ENCODE assay signal across 23 cellular contexts in the genomic region with DNA sequence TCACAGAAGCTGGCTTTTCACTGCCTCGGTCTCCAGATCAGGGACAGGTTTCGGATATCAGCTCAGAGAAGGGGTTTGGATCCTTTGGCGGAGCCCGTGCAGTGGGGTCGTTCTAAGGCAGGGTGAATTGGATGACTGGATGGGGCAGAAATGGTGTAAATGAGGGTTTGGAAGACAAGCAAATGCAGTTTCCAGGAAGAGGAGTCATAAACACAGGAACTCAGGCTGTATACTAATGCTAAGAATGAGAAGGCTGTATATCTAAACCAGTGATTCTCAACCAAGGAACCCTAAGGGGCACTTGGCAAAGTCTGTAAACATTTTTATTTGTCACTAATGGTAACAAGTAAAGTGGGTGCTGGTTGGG.
DNase-seq lines count a peak whose midpoint lies in the region; ATAC-seq, FAIRE-seq and TF ChIP-seq lines count a peak whose summit lies in the region.
"Had no signal": no experiment of that assay in that cellular context is flagged by ENCODE, and none has a peak within 500 bp of the region (broad histone marks: within the 10 kb centered on the region; RNA-seq: fewer than 3 reads in every experiment).

No MANE protein-coding gene starts in this region.

- H3K36me3 ChIP-seq in suprapubic skin = no peaks in the 10 kb centered on the region
- H3K36me3 ChIP-seq: esophagus squamous epithelium had no signal

- H3K9me3 Mint-ChIP-seq in chondrocyte (ENCODE audit: low read depth) (no peaks in the 10 kb centered on the region), nephron progenitor cell (no peaks in the 10 kb centered on the region), type B pancreatic cell (no peaks in the 10 kb centered on the region)

- WGBS in A549 (ENCODE audit: missing lambda C conversion rate) = 4% methylated on average over 5 of the region's 5 CpGs
- WGBS in suprapubic skin = 68% methylated on average over 5 of the region's 5 CpGs

- H3K4me3 ChIP-seq in A549 (peak overlapping the region; percentile 15; the same call in 2 of the 3 replicates), suprapubic skin (no peak overlapping the region)
- H3K4me3 ChIP-seq: esophagus squamous epithelium, testis had no signal

- peak overlapping the region; percentile 85 to 92 for H3K27ac ChIP-seq in A549
- no peak overlapping the region for H3K27ac ChIP-seq in suprapubic skin
- H3K27ac ChIP-seq: C4-2B, testis had no signal

- no peak for TF ChIP-seq CTCF in A549 (IDR thresholded peaks at IDR 0.05)
- TF ChIP-seq CTCF in chondrocyte (IDR thresholded peaks at IDR 0.05) = peak; percentile 1
- no peak for TF ChIP-seq CTCF in nephron progenitor cell (IDR thresholded peaks at IDR 0.05)
- no peak for TF ChIP-seq CTCF in type B pancreatic cell (conservative IDR thresholded peaks at IDR 0.05)
- no peak for TF ChIP-seq CTCF in suprapubic skin (IDR thresholded peaks at IDR 0.05)

- no peak for DNase-seq in A549 (ENCODE audit: low read depth in 1 of 2, low spot score in 1 of 2)
- peak; percentile 79 for DNase-seq in M059J (ENCODE audit: low read depth)
- DNase-seq in chondrocyte (ENCODE audit: low spot score) = no peak
- DNase-seq in nephron progenitor cell = no peak
- DNase-seq in mucosa of gallbladder (ENCODE audit: low spot score) = no peak
- no peak for DNase-seq in type B pancreatic cell (ENCODE audit: extremely low spot score, unreplicated experiment)
- no peak for DNase-seq in suprapubic skin (ENCODE audit: low spot score in 2 of 2)
- no peak for DNase-seq in SW 1271 (lab: John Stamatoyannopoulos, UW)
- DNase-seq: 8988T; activated CD4-positive, CD25-positive, alpha-beta regulatory T cell; activated naive CD8-positive, alpha-beta T cell treated with anti-CD3 and anti-CD28 coated beads, Interleukin-2, amount 10 ng/mL, durations not matched to agents 7 days and 5 days; activated T-cell treated with anti-CD3 and anti-CD28 coated beads, Interleukin-2, amount 50 U/mL, for 72 hours; esophagus squamous epithelium; immature natural killer cell; naive thymus-derived CD4-positive, alpha-beta T cell; NCI-H510A treated with DMSO at 0.1 percent for 48 hours; SHP77 treated with DMSO at 0.1 percent for 48 hours; stimulated activated CD4-positive, alpha-beta T cell treated with anti-CD3 and anti-CD28 coated beads, Interleukin-12 subunit alpha, Interleukin-12 subunit beta, amount 100 ng/mL, for 4 hours; T-helper 2 cell; testis had no signal

- ATAC-seq in A549 = peak in 1 of 2 experiments; percentile 16; a peak in 3 of 6 replicates
- ATAC-seq: activated T-cell treated with anti-CD3 and anti-CD28 coated beads, Interleukin-2, amount 50 U/mL, for 72 hours; naive thymus-derived CD4-positive, alpha-beta T cell had no signal

- POLR2A ChIA-PET in A549 (lab: Yijun Ruan, JAX) = interaction anchor here (0.5 to 1.8 kb wide), 6 partner anchors 27 to 1422 kb away, joined by 3 to 8 read pairs (median 4); no protein-coding TSS in a partner anchor

- TF ChIP-seq EP300 in A549 (IDR thresholded peaks at IDR 0.05) (no peak), suprapubic skin (IDR thresholded peaks at IDR 0.05) (no peak)

- H3K9me3 ChIP-seq in A549 = 0 out of 3 replicates have a peak, but pooled peaks cover 3% of the 10 kb centered on the region
- H3K9me3 ChIP-seq in suprapubic skin = no peaks in the 10 kb centered on the region
- H3K9me3 ChIP-seq: esophagus squamous epithelium, testis had no signal

- H3K27me3 ChIP-seq in suprapubic skin = no peaks in the 10 kb centered on the region
- H3K27me3 ChIP-seq: esophagus squamous epithelium, testis had no signal

- H3K4me3 Mint-ChIP-seq in chondrocyte (ENCODE audit: unreplicated experiment) (peak overlapping the region; percentile 54), nephron progenitor cell (no peak overlapping the region), type B pancreatic cell (no peak overlapping the region)
- H3K4me3 Mint-ChIP-seq: activated naive CD8-positive, alpha-beta T cell treated with anti-CD3 and anti-CD28 coated beads, Interleukin-2, amount 10 ng/mL, durations not matched to agents 7 days and 5 days; activated T-cell treated with anti-CD3 and anti-CD28 coated beads, Interleukin-2, amount 50 U/mL, for 72 hours; brain; IgD-negative memory B cell; immature natural killer cell; naive thymus-derived CD4-positive, alpha-beta T cell had no signal

- no peak for TF ChIP-seq RAD21 in A549 (conservative IDR thresholded peaks at IDR 0.05 in 1 of 2, IDR thresholded peaks at IDR 0.05 in 1 of 2)

- TF ChIP-seq POLR2A in A549 (IDR thresholded peaks at IDR 0.05; ENCODE audit: low read length) = no peak
- no peak for TF ChIP-seq POLR2A in suprapubic skin (IDR thresholded peaks at IDR 0.05)

- peak overlapping the region; percentile 99 for H3K27ac Mint-ChIP-seq in chondrocyte (ENCODE audit: unreplicated experiment)
- peak overlapping the region; percentile 28 for H3K27ac Mint-ChIP-seq in nephron progenitor cell
- H3K27ac Mint-ChIP-seq in type B pancreatic cell = no peak overlapping the region
- H3K27ac Mint-ChIP-seq: activated naive CD8-positive, alpha-beta T cell treated with anti-CD3 and anti-CD28 coated beads, Interleukin-2, amount 10 ng/mL, durations not matched to agents 7 days and 5 days; activated T-cell treated with anti-CD3 and anti-CD28 coated beads, Interleukin-2, amount 50 U/mL, for 72 hours; brain; IgD-negative memory B cell; immature natural killer cell; naive thymus-derived CD4-positive, alpha-beta T cell had no signal

- H3K4me2 ChIP-seq in A549 = peak overlapping the region; percentile 71

- H3K36me3 Mint-ChIP-seq in chondrocyte (ENCODE audit: low read depth) (no peaks in the 10 kb centered on the region), nephron progenitor cell (ENCODE audit: low read depth) (no peaks in the 10 kb centered on the region), type B pancreatic cell (no peaks in the 10 kb centered on the region)
- H3K36me3 Mint-ChIP-seq: activated naive CD8-positive, alpha-beta T cell treated with anti-CD3 and anti-CD28 coated beads, Interleukin-2, amount 10 ng/mL, durations not matched to agents 7 days and 5 days; brain; immature natural killer cell; naive thymus-derived CD4-positive, alpha-beta T cell had no signal

- FAIRE-seq in A549 (lab: Jason Lieb, UNC) = no peak

- H3K4me1 Mint-ChIP-seq in chondrocyte (ENCODE audit: low read depth) (peaks cover 26% of the 10 kb centered on the region), nephron progenitor cell (peaks cover 30% of the 10 kb centered on the region), type B pancreatic cell (ENCODE audit: unreplicated experiment) (peaks cover 5% of the 10 kb centered on the region)
- H3K4me1 Mint-ChIP-seq: activated naive CD8-positive, alpha-beta T cell treated with anti-CD3 and anti-CD28 coated beads, Interleukin-2, amount 10 ng/mL, durations not matched to agents 7 days and 5 days; IgD-negative memory B cell; immature natural killer cell; naive thymus-derived CD4-positive, alpha-beta T cell had no signal

- H3K27me3 Mint-ChIP-seq in chondrocyte (ENCODE audit: low read depth) = no peaks in the 10 kb centered on the region
- H3K27me3 Mint-ChIP-seq in nephron progenitor cell (ENCODE audit: low read depth, poor library complexity) = peaks cover 3% of the 10 kb centered on the region
- H3K27me3 Mint-ChIP-seq in type B pancreatic cell = peaks cover 6% of the 10 kb centered on the region
- H3K27me3 Mint-ChIP-seq: activated naive CD8-positive, alpha-beta T cell treated with anti-CD3 and anti-CD28 coated beads, Interleukin-2, amount 10 ng/mL, durations not matched to agents 7 days and 5 days; brain; IgD-negative memory B cell; naive thymus-derived CD4-positive, alpha-beta T cell had no signal

- CTCF ChIA-PET in A549 (lab: Yijun Ruan, JAX) = interaction anchor here (1.4 to 1.8 kb wide), 2 partner anchors 9 to 208 kb away, joined by 5 to 6 read pairs; no protein-coding TSS in a partner anchor

- H3K4me1 ChIP-seq in A549 (peaks cover 30% of the 10 kb centered on the region), suprapubic skin (no peaks in the 10 kb centered on the region)
- H3K4me1 ChIP-seq: esophagus squamous epithelium, testis had no signal

TF ChIP-seq in A549, 52 proteins besides CTCF, POLR2A, EP300 and RAD21 (continues in another document):
- TF ChIP-seq HOXB5 (CRISPR knock-in tag; IDR thresholded peaks at IDR 0.05) = peak; percentile 5; the same call in 1 of the 2 replicates
- TF ChIP-seq, protein P1, sequence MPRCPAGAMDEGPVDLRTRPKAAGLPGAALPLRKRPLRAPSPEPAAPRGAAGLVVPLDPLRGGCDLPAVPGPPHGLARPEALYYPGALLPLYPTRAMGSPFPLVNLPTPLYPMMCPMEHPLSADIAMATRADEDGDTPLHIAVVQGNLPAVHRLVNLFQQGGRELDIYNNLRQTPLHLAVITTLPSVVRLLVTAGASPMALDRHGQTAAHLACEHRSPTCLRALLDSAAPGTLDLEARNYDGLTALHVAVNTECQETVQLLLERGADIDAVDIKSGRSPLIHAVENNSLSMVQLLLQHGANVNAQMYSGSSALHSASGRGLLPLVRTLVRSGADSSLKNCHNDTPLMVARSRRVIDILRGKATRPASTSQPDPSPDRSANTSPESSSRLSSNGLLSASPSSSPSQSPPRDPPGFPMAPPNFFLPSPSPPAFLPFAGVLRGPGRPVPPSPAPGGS (IDR thresholded peaks at IDR 0.05) = no peak
- TF ChIP-seq RNF2 (IDR thresholded peaks at IDR 0.05; ENCODE audit: borderline replicate concordance, low read depth) = no peak
- peak; percentile 68; the same call in 1 of the 2 replicates for TF ChIP-seq FOSB (CRISPR knock-in tag; IDR thresholded peaks at IDR 0.05)
- no peak for TF ChIP-seq TP53 (CRISPR knock-in tag; IDR thresholded peaks at IDR 0.05)
- TF ChIP-seq RARB (CRISPR knock-in tag; IDR thresholded peaks at IDR 0.05) = peak; percentile 32; the same call in 1 of the 2 replicates
- 0 out of 2 replicates have a peak, but pooled peaks have one; percentile 61 for TF ChIP-seq HOXB13 (CRISPR knock-in tag; IDR thresholded peaks at IDR 0.05; ENCODE audit: low read depth)
- TF ChIP-seq CBX8 (IDR thresholded peaks at IDR 0.05) = no peak
- TF ChIP-seq MAZ (IDR thresholded peaks at IDR 0.05; ENCODE audit: borderline replicate concordance, low read depth, low read length) = no peak
- TF ChIP-seq, protein P2, sequence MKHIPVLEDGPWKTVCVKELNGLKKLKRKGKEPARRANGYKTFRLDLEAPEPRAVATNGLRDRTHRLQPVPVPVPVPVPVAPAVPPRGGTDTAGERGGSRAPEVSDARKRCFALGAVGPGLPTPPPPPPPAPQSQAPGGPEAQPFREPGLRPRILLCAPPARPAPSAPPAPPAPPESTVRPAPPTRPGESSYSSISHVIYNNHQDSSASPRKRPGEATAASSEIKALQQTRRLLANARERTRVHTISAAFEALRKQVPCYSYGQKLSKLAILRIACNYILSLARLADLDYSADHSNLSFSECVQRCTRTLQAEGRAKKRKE (CRISPR knock-in tag; IDR thresholded peaks at IDR 0.05; ENCODE audit: low read depth) = 0 out of 2 replicates have a peak, but pooled peaks have one; percentile 28
- TF ChIP-seq HEYL (CRISPR knock-in tag; IDR thresholded peaks at IDR 0.05) = no peak
- TF ChIP-seq MAFK (IDR thresholded peaks at IDR 0.05; ENCODE audit: partially characterized antibody) = no peak
- no peak for TF ChIP-seq EHMT2 (IDR thresholded peaks at IDR 0.05; ENCODE audit: low read depth)
- no peak for TF ChIP-seq ZFP36 (IDR thresholded peaks at IDR 0.05; ENCODE audit: borderline replicate concordance, partially characterized antibody)
